In genomic region chr5:135880278-135880677, GRCh38 we compare ENCODE assay signal across 11 cellular contexts. TPM values are rescaled to one million over a fixed set of nuclear protein-coding genes. Genes with fewer than 3 reads are reported as not detected.
DNase-seq lines count a peak whose midpoint lies in the region; ATAC-seq and TF ChIP-seq lines count a peak whose summit lies in the region.
"Had no signal": no experiment of that assay in that cellular context is flagged by ENCODE, and none has a peak within 500 bp of the region (broad histone marks: within the 10 kb centered on the region; RNA-seq: fewer than 3 reads in every experiment).

No MANE protein-coding gene starts in this region.

- peak; percentile 23 for TF ChIP-seq CTCF in AG09319 (IDR thresholded peaks at IDR 0.05; ENCODE audit: low read depth, low read length)
- TF ChIP-seq CTCF in GM13977 (IDR thresholded peaks at IDR 0.05; ENCODE audit: extremely low read depth, insufficient read depth, missing control alignments): no peak
- peak; percentile 28 for TF ChIP-seq CTCF in OCI-LY3 (IDR thresholded peaks at IDR 0.05; ENCODE audit: low read depth, low read length)
- peak; percentile 50 for TF ChIP-seq CTCF in foreskin keratinocyte (conservative IDR thresholded peaks at IDR 0.05)
- TF ChIP-seq CTCF in breast epithelium (IDR thresholded peaks at IDR 0.05): no peak

- in situ Hi-C loops in GM13977 (cut with MboI; ENCODE audit: low pct_unique_long_range_greater_than_20kb, low sequenced_read_pairs, unreplicated experiment): loop anchor here (10.0 to 25.0 kb wide), 2 partner anchors 335 to 532 kb away; no protein-coding TSS in a partner anchor

- CTCF ChIA-PET in T-cell (lab: Charles Lee): no interaction called here

- no peaks in the 10 kb centered on the region for H3K36me3 Mint-ChIP-seq in T-cell

- no peak for TF ChIP-seq POLR2A in breast epithelium (IDR thresholded peaks at IDR 0.05)

- H3K4me3 Mint-ChIP-seq in T-cell: no peak overlapping the region
- H3K4me3 Mint-ChIP-seq: effector memory CD8-positive, alpha-beta T cell had no signal

- H3K4me2 ChIP-seq in OCI-LY3 (ENCODE audit: low read length): no peak overlapping the region

- no peaks in the 10 kb centered on the region for H3K9me3 Mint-ChIP-seq in T-cell
- H3K9me3 Mint-ChIP-seq: effector memory CD8-positive, alpha-beta T cell had no signal

- intact Hi-C loops in breast epithelium (cut with DNase I; ENCODE audit: low total_unique reads): no loop called here

- no peak for DNase-seq in AG09319 (ENCODE audit: extremely low read depth, low read depth)
- DNase-seq in GM13977 (ENCODE audit: low spot score): peak; percentile 32
- no peak for DNase-seq in foreskin keratinocyte
- DNase-seq in T-cell: no peak
- DNase-seq in GM19238 (ENCODE audit: insufficient read length, low spot score): no peak
- no peak for DNase-seq in hypothalamus (lab: John Stamatoyannopoulos, UW)
- DNase-seq in breast epithelium (ENCODE audit: low spot score in 2 of 2): no peak
- DNase-seq: effector memory CD8-positive, alpha-beta T cell; NK-92 treated with Interleukin-12 subunit alpha and Interleukin-12 subunit beta, amount 100 ng/mL, for 24 hours had no signal

- peak; percentile 39 for ATAC-seq in foreskin keratinocyte
- no peak for ATAC-seq in T-cell (replicated peaks in 1 of 4)
- ATAC-seq: effector memory CD8-positive, alpha-beta T cell had no signal

- no peaks in the 10 kb centered on the region for H4K20me1 ChIP-seq in OCI-LY3 (ENCODE audit: insufficient read depth, low read length)

- no peaks in the 10 kb centered on the region for H3K9me3 ChIP-seq in OCI-LY3 (ENCODE audit: insufficient read depth, low read length)
- no peaks in the 10 kb centered on the region for H3K9me3 ChIP-seq in breast epithelium

- H3K27me3 ChIP-seq in OCI-LY3 (ENCODE audit: low read depth, low read length) (peaks cover 11% of the 10 kb centered on the region), foreskin keratinocyte (peaks cover 11% of the 10 kb centered on the region), breast epithelium (peaks cover 0 to 8% of the 10 kb centered on the region in 2 donors)

- H2AFZ ChIP-seq in OCI-LY3 (ENCODE audit: low read depth, low read length): no peak overlapping the region

- H3K36me3 ChIP-seq in OCI-LY3 (replicated peaks; ENCODE audit: low read depth, low read length) (no peaks in the 10 kb centered on the region), breast epithelium (no peaks in the 10 kb centered on the region)

- no peaks in the 10 kb centered on the region for H3K4me1 Mint-ChIP-seq in T-cell

- H3K27ac Mint-ChIP-seq in T-cell: no peak overlapping the region
- H3K27ac Mint-ChIP-seq: effector memory CD8-positive, alpha-beta T cell had no signal

- H3K27ac ChIP-seq in OCI-LY3 (ENCODE audit: low read length) (no peak overlapping the region), foreskin keratinocyte (no peak overlapping the region), breast epithelium (no peak overlapping the region)

- peaks cover 25 to 44% of the 10 kb centered on the region in 2 donors for H3K27me3 Mint-ChIP-seq in T-cell

- H3K79me2 ChIP-seq in OCI-LY3 (ENCODE audit: low read length): no peaks in the 10 kb centered on the region

- H3K4me3 ChIP-seq in OCI-LY3 (ENCODE audit: low read length): no peak overlapping the region
- H3K4me3 ChIP-seq in breast epithelium: no peak overlapping the region

- H3K9ac ChIP-seq in OCI-LY3 (ENCODE audit: low read length): no peak overlapping the region

- POLR2A ChIA-PET in T-cell (lab: Charles Lee): no interaction called here

- H3K4me1 ChIP-seq in OCI-LY3 (ENCODE audit: low read length) (no peaks in the 10 kb centered on the region; the same call in 1 of the 2 replicates), foreskin keratinocyte (no peaks in the 10 kb centered on the region), breast epithelium (no peaks in the 10 kb centered on the region)

RNA-seq across cellular contexts. Expression of gene IL9, which starts 15.4 kb away (rescaled TPM):
- not detected in 2 replicates for total RNA-seq in foreskin keratinocyte
- not detected in 2 replicates for polyA plus RNA-seq in foreskin keratinocyte
- total RNA-seq in T-cell: not detected
- total RNA-seq in breast epithelium: not detected
- total RNA-seq: mononuclear cell had no signal

RNA-seq across cellular contexts. Expression of gene SLC25A48, which starts 45.8 kb away (rescaled TPM):
- total RNA-seq in foreskin keratinocyte: not detected in 2 replicates
- not detected in 2 replicates for polyA plus RNA-seq in foreskin keratinocyte
- not detected for total RNA-seq in T-cell
- 1 to 10 TPM in 2 of 3 donors, under 1 TPM in 1; 0.33 to 6.2 (median 1.8) TPM for total RNA-seq in breast epithelium
- total RNA-seq: mononuclear cell had no signal

Comparison
In these comparisons a context has a peak if more than half of its experiments do, and no peak if none do; other contexts are left out.
1. CTCF ChIP-seq: peak in AG09319 (single experiment), OCI-LY3 (single experiment) and foreskin keratinocyte (single experiment); none in GM13977 (single experiment) and breast epithelium (0 of 3).